In genomic region chr2:28893488-28893887, GRCh38 we compare ENCODE assay signal across 18 cellular contexts. TPM values are rescaled to one million over a fixed set of nuclear protein-coding genes. Genes with fewer than 3 reads are reported as not detected.
A peak's percentile ranks its signal among the peaks of the same experiment; 100 is the strongest.
DNase-seq lines count a peak whose midpoint lies in the region; ATAC-seq and TF ChIP-seq lines count a peak whose summit lies in the region.
"Had no signal": no experiment of that assay in that cellular context is flagged by ENCODE, and none has a peak within 500 bp of the region (broad histone marks: within the 10 kb centered on the region; RNA-seq: fewer than 3 reads in every experiment).

No MANE protein-coding gene starts in this region.

- H3K4me3 Mint-ChIP-seq in progenitor cell of endocrine pancreas (ENCODE audit: low read depth): peak overlapping the region; percentile 9

- WGBS in heart left ventricle, 4 donors: 87 to 92% (median 90%) methylated on average over 21 of the region's 21 CpGs
- 95 to 97% (median 96%) methylated on average over 21 of the region's 21 CpGs for WGBS in adrenal gland, 4 donors
- no CpG with 5 or more reads among the region's 21 CpGs for WGBS in mesendoderm (ENCODE audit: extremely low coverage, insufficient coverage, low lambda C conversion rate)

- no peak overlapping the region for H3K4ac ChIP-seq in mesendoderm (ENCODE audit: low read depth, low read length)

- H3K4me2 ChIP-seq in mesendoderm (ENCODE audit: low read length): no peak overlapping the region

- no peak overlapping the region for H3K23ac ChIP-seq in mesendoderm (ENCODE audit: low read length)

- H3K56ac ChIP-seq in mesendoderm (ENCODE audit: low read length): no peak overlapping the region

- H3K79me1 ChIP-seq in mesendoderm (ENCODE audit: low read length): no peaks in the 10 kb centered on the region

- peaks cover 23% of the 10 kb centered on the region for H3K4me1 Mint-ChIP-seq in progenitor cell of endocrine pancreas (ENCODE audit: low read depth)

- H3K4me1 ChIP-seq in heart left ventricle (peaks cover 0 to 34% (median 26%) of the 10 kb centered on the region in 12 donors), adrenal gland (replicated peaks in 1 of 2) (peaks cover 20 to 33% of the 10 kb centered on the region in 2 donors), lower lobe of right lung (peaks cover 29% of the 10 kb centered on the region), mesendoderm (ENCODE audit: control insufficient read depth, low read depth, low read length) (peaks cover 5% of the 10 kb centered on the region)
- H3K4me1 ChIP-seq: parathyroid adenoma had no signal

- TF ChIP-seq CTCF in heart left ventricle (IDR thresholded peaks at IDR 0.05) (no peak), adrenal gland (IDR thresholded peaks at IDR 0.05) (no peak), progenitor cell of endocrine pancreas (IDR thresholded peaks at IDR 0.05; ENCODE audit: unreplicated experiment) (no peak), lower lobe of right lung (IDR thresholded peaks at IDR 0.05) (no peak)

- H3K9me3 Mint-ChIP-seq in progenitor cell of endocrine pancreas (ENCODE audit: low read depth): no peaks in the 10 kb centered on the region
- H3K9me3 Mint-ChIP-seq: dendritic cell treated with granulocyte-macrophage colony-stimulating factor and Interleukin-4, amounts not matched to agents 40 ng/mL and 50 ng/mL, for 4 days; natural killer cell had no signal

- H3K9me3 ChIP-seq in heart left ventricle: peaks cover 0 to 7% (median 0%) of the 10 kb centered on the region in 12 donors
- H3K9me3 ChIP-seq in adrenal gland (replicated peaks in 1 of 3): no peaks in the 10 kb centered on the region
- no peaks in the 10 kb centered on the region for H3K9me3 ChIP-seq in lower lobe of right lung
- H3K9me3 ChIP-seq: uterus had no signal

- H3K9ac ChIP-seq in mesendoderm (ENCODE audit: low read length): no peak overlapping the region
- H3K9ac ChIP-seq: parathyroid adenoma had no signal

- intact Hi-C loops in Right ventricle myocardium inferior (cut with DNase I): loop anchor here (10.0 kb wide), 1 partner anchor 329 kb away; no protein-coding TSS in a partner anchor
- intact Hi-C loops in heart left ventricle (cut with DNase I): loop anchor here in 1 of 10 donors (10.0 kb wide), 1 partner anchor 329 kb away; no protein-coding TSS in a partner anchor
- intact Hi-C loops in adrenal gland (cut with DNase I): no loop called here
- intact Hi-C loops in lower lobe of right lung (cut with DNase I): no loop called here

- H3K27ac ChIP-seq in heart left ventricle: no peak overlapping the region
- no peak overlapping the region for H3K27ac ChIP-seq in adrenal gland
- no peak overlapping the region for H3K27ac ChIP-seq in lower lobe of right lung
- H3K27ac ChIP-seq in mesendoderm (ENCODE audit: low read depth, low read length): no peak overlapping the region

- no peak overlapping the region for H4K8ac ChIP-seq in mesendoderm (ENCODE audit: low read depth, low read length)

- no peaks in the 10 kb centered on the region for H3K36me3 Mint-ChIP-seq in progenitor cell of endocrine pancreas (ENCODE audit: insufficient read depth)
- H3K36me3 Mint-ChIP-seq: natural killer cell had no signal

- no peak overlapping the region for H3K18ac ChIP-seq in mesendoderm (ENCODE audit: low read length)

- peaks cover 11% of the 10 kb centered on the region for H3K27me3 Mint-ChIP-seq in progenitor cell of endocrine pancreas
- H3K27me3 Mint-ChIP-seq: T-helper 17 cell had no signal

- H3K79me2 ChIP-seq in mesendoderm (ENCODE audit: control insufficient read depth, insufficient read depth, low read length): peaks cover 39% of the 10 kb centered on the region

- no peak overlapping the region for H2AK5ac ChIP-seq in mesendoderm (ENCODE audit: low read length)

- TF ChIP-seq POLR2A in heart left ventricle (IDR thresholded peaks at IDR 0.05): no peak
- no peak for TF ChIP-seq POLR2A in adrenal gland (IDR thresholded peaks at IDR 0.05)

- no peak overlapping the region for H2BK120ac ChIP-seq in mesendoderm (ENCODE audit: low read depth, low read length)

- no peak overlapping the region for H2BK5ac ChIP-seq in mesendoderm (ENCODE audit: low read length)

- no peak for ATAC-seq in Right ventricle myocardium inferior
- ATAC-seq in heart left ventricle: no peak
- no peak for ATAC-seq in lower lobe of right lung

- H3K36me3 ChIP-seq in heart left ventricle (no peaks in the 10 kb centered on the region), adrenal gland (replicated peaks in 1 of 2) (no peaks in the 10 kb centered on the region), lower lobe of right lung (no peaks in the 10 kb centered on the region), mesendoderm (ENCODE audit: control insufficient read depth, insufficient read depth, low read length) (no peaks in the 10 kb centered on the region)
- H3K36me3 ChIP-seq: cardiac muscle cell, uterus had no signal

- no peak overlapping the region for H3K27ac Mint-ChIP-seq in progenitor cell of endocrine pancreas

- DNase-seq in Right ventricle myocardium inferior (ENCODE audit: missing footprints) (peak; percentile 32), heart left ventricle (no peak), adrenal gland (peak in 4 of 7 donors; percentile 9 to 70 (median 28)), progenitor cell of endocrine pancreas (ENCODE audit: low spot score, unreplicated experiment) (no peak), lower lobe of right lung (no peak), mesendoderm (no peak), COR-L47 (lab: John Stamatoyannopoulos, UW) (no peak)
- DNase-seq: activated CD4-positive, alpha-beta T cell treated with anti-CD3 and anti-CD28 coated beads, Interleukin-2, amount 50 U/mL, for 1 hour; activated gamma-delta T cell; natural killer cell; NCI-H1105 treated with DMSO at 0.1 percent for 48 hours; NCI-H2107; T-helper 17 cell had no signal

- H3K27me3 ChIP-seq in heart left ventricle (no peaks in the 10 kb centered on the region), adrenal gland (no peaks in the 10 kb centered on the region), lower lobe of right lung (ENCODE audit: low read depth) (no peaks in the 10 kb centered on the region), mesendoderm (ENCODE audit: insufficient read depth, low read length, poor library complexity) (no peaks in the 10 kb centered on the region)
- H3K27me3 ChIP-seq: uterus had no signal

- peak overlapping the region in 1 of 12 donors; percentile 96 for H3K4me3 ChIP-seq in heart left ventricle
- H3K4me3 ChIP-seq in GM08714 (ENCODE audit: low read length): peak overlapping the region; percentile 73; the same call in 1 of the 2 replicates
- H3K4me3 ChIP-seq in adrenal gland: no peak overlapping the region
- no peak overlapping the region for H3K4me3 ChIP-seq in lower lobe of right lung
- H3K4me3 ChIP-seq in mesendoderm (ENCODE audit: low read length): no peak overlapping the region

- no peak overlapping the region for H2BK15ac ChIP-seq in mesendoderm (replicated peaks; ENCODE audit: low read depth)

- H4K5ac ChIP-seq in mesendoderm (ENCODE audit: low read length): no peak overlapping the region

RNA-seq across cellular contexts. Expression of gene WDR43, which starts 1.0 kb away (rescaled TPM):
- total RNA-seq in Right ventricle myocardium inferior: 16.8 TPM
- 10 to 100 TPM; 14.4 to 35.9 (median 23.9) TPM for total RNA-seq in heart left ventricle
- 10 to 100 TPM in 1 of 2 donors, 1 to 10 TPM in 1; 4.5 to 20.6 TPM for polyA plus RNA-seq in heart left ventricle
- 10 to 100 TPM; 11.5 to 69.8 (median 31.2) TPM for total RNA-seq in adrenal gland
- polyA plus RNA-seq in adrenal gland: 10 to 100 TPM in 1 of 3 donors, 1 to 10 TPM in 2; 7.2 to 56.8 (median 9.9) TPM
- 57.2 and 60.7 TPM in 2 replicates for total RNA-seq in progenitor cell of endocrine pancreas
- total RNA-seq in lower lobe of right lung: 27.9 TPM
- polyA plus RNA-seq in mesendoderm (2013, experiment 1 of 2): 99.6 TPM
- polyA plus RNA-seq in mesendoderm (2013, experiment 2 of 2): 98.8 TPM

RNA-seq across cellular contexts. Expression of gene TRMT61B, which starts 23.4 kb away (rescaled TPM):
- 24.6 TPM for total RNA-seq in Right ventricle myocardium inferior
- 10 to 100 TPM; 12.9 to 24.3 (median 15.9) TPM for total RNA-seq in heart left ventricle
- polyA plus RNA-seq in heart left ventricle: 10 to 100 TPM; 22.4 to 54.7 TPM
- 10 to 100 TPM in 7 of 8 donors, 1 to 10 TPM in 1; 8.9 to 29.6 (median 18.2) TPM for total RNA-seq in adrenal gland
- polyA plus RNA-seq in adrenal gland: 10 to 100 TPM; 25.5 to 52.7 (median 37.7) TPM
- total RNA-seq in progenitor cell of endocrine pancreas: 22.6 and 26.0 TPM in 2 replicates
- 13.0 TPM for total RNA-seq in lower lobe of right lung
- polyA plus RNA-seq in mesendoderm (2013, experiment 1 of 2): 22.6 TPM
- 27.8 TPM for polyA plus RNA-seq in mesendoderm (2013, experiment 2 of 2)

Comparison
In these comparisons a context has a peak if more than half of its experiments do, and no peak if none do; other contexts are left out.
1. DNase-seq: peak in Right ventricle myocardium inferior (single experiment) and adrenal gland (4 of 7); none in heart left ventricle (0 of 5), progenitor cell of endocrine pancreas (single experiment), lower lobe of right lung (single experiment), mesendoderm (single experiment) and COR-L47 (single experiment).